Comparison of ENCODE assay signal across 1 cellular context in the genomic region with DNA sequence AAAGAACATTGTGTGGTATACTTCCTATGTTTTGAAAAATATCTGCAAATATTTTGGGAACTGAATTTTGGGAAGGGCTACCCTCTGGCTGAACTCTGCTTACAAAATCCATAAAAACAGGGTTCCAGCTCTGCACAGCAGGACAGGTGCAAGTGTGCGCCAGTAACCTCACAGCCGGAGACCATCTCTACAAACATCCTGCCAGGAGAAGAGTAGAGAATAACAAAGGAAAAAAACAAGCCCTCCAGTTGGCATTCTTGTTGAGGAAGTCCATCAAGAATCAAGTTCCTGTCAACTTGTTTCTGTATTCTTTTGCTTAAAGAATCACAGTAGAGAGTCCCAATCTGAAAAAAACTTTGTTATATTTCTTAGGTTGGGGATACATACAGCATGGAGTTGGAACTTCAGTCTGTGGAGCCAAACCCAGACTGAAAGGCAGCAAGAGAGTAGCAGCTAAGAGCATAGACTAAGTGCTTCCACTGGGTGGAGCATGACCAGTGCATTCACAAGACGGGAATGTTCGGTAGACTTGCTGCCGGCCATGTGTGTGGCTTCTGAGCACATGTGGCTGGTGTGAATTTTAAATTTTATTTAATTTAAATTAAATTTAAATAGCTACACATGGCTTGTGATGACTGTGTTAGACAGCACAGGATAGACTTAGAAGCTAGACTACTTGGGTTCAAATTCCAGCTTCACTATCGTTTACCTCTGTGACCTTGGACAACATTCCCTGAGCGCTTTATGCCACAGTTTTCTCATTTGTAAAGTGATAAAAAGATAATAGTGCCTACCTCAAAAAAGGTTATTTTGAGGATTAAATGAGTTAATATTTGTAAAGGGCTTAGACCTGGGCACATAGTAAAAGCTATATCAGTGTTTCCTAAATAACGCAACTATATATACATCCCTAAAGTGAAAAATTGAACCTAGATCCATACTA.
TF ChIP-seq lines count a peak whose summit lies in the region.

No MANE protein-coding gene starts in this region.

TF ChIP-seq in GM12878, 131 proteins besides CTCF, POLR2A, EP300 and RAD21 (continued from another document):
- TF ChIP-seq SMC3 (IDR thresholded peaks at IDR 0.05; ENCODE audit: borderline replicate concordance, low read length) (no peak), CEBPZ (IDR thresholded peaks at IDR 0.05; ENCODE audit: low read depth, low read length) (no peak), DPF2 (IDR thresholded peaks at IDR 0.05) (no peak), SMAD1 (IDR thresholded peaks at IDR 0.05; ENCODE audit: low read depth, partially characterized antibody) (no peak), MXI1 (IDR thresholded peaks at IDR 0.05; ENCODE audit: low read depth, low read length) (no peak), NFYA (IDR thresholded peaks at IDR 0.05; ENCODE audit: borderline replicate concordance, low read depth, low read length) (no peak), CBX3 (IDR thresholded peaks at IDR 0.05; ENCODE audit: borderline replicate concordance, low read depth) (no peak), JUND (IDR thresholded peaks at IDR 0.05; ENCODE audit: low read depth, low read length) (no peak), RAD51 (IDR thresholded peaks at IDR 0.05) (no peak), ZBTB4 (CRISPR knock-in tag; IDR thresholded peaks at IDR 0.05) (no peak), KAT2A (conservative IDR thresholded peaks at IDR 0.05; ENCODE audit: control insufficient read depth, low read depth, low read length) (no peak)
- TF ChIP-seq, protein P1, sequence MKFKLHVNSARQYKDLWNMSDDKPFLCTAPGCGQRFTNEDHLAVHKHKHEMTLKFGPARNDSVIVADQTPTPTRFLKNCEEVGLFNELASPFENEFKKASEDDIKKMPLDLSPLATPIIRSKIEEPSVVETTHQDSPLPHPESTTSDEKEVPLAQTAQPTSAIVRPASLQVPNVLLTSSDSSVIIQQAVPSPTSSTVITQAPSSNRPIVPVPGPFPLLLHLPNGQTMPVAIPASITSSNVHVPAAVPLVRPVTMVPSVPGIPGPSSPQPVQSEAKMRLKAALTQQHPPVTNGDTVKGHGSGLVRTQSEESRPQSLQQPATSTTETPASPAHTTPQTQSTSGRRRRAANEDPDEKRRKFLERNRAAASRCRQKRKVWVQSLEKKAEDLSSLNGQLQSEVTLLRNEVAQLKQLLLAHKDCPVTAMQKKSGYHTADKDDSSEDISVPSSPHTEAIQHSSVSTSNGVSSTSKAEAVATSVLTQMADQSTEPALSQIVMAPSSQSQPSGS (IDR thresholded peaks at IDR 0.05; ENCODE audit: low read length), result no peak
